Comparison of ENCODE assay signal across 15 cellular contexts in the genomic region with DNA sequence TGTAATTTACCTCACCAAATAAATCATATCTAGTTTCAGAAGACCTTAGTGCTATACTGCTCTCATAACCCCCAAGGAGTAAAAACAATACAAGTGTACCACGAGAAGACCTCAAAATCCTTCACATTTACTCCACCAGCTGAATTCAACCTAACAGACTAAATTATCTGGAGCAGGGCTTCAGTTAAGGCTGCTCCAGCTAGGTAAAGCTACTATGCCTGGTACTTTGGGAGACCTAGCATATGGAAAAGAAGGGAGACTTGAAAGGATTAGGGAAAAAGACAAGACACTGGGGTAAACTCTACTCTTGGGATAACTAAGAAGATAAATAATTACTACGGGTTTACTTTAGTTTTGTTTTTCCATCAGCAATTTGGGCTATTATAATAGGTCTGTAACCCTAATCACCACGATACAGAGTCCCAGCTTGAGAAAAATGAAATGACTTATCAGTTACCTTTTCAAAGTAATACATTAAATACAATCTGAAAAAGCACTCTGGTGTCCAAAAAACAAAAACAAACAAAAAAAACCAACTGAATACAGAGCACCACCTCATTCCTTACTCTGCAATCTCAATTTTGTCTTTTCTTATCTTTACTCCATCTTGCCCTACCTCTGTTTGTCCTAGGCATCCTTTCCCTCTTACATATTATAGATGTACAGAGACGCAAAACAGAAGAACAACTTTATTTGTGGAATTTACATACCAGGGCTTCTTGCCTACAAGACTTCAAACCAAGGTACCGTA. TPM values are rescaled to one million over a fixed set of nuclear protein-coding genes. Genes with fewer than 3 reads are reported as not detected.
DNase-seq lines count a peak whose midpoint lies in the region; ATAC-seq lines count a peak whose summit lies in the region.
"Had no signal": no experiment of that assay in that cellular context is flagged by ENCODE, and none has a peak within 500 bp of the region (broad histone marks: within the 10 kb centered on the region; RNA-seq: fewer than 3 reads in every experiment).

No MANE protein-coding gene starts in this region.

- no peak for ATAC-seq in stimulated activated memory B cell treated with anti-CD40 and anti-IgM and Interleukin-4, amounts not matched to agents 10 μg/mL and 1 μg/mL and 100 μg/mL, for 72 hours

- H3K36me3 Mint-ChIP-seq in activated T-cell treated with anti-CD3 and anti-CD28 coated beads, Interleukin-2, amount 50 U/mL, for 24 hours (ENCODE audit: low read depth): peaks cover 6% of the 10 kb centered on the region
- H3K36me3 Mint-ChIP-seq in stimulated activated memory B cell treated with anti-CD40 and anti-IgM and Interleukin-4, amounts not matched to agents 10 μg/mL and 1 μg/mL and 100 μg/mL, for 72 hours: peaks cover 13% of the 10 kb centered on the region

- H3K9me3 ChIP-seq in MG63: no peaks in the 10 kb centered on the region

- H3K27ac Mint-ChIP-seq in activated T-cell treated with anti-CD3 and anti-CD28 coated beads, Interleukin-2, amount 50 U/mL, for 24 hours: peak overlapping the region; percentile 84
- H3K27ac Mint-ChIP-seq in stimulated activated memory B cell treated with anti-CD40 and anti-IgM and Interleukin-4, amounts not matched to agents 10 μg/mL and 1 μg/mL and 100 μg/mL, for 72 hours: peak overlapping the region; percentile 86

- H3K27me3 Mint-ChIP-seq in activated T-cell treated with anti-CD3 and anti-CD28 coated beads, Interleukin-2, amount 50 U/mL, for 24 hours: no peaks in the 10 kb centered on the region
- H3K27me3 Mint-ChIP-seq in stimulated activated memory B cell treated with anti-CD40 and anti-IgM and Interleukin-4, amounts not matched to agents 10 μg/mL and 1 μg/mL and 100 μg/mL, for 72 hours: no peaks in the 10 kb centered on the region

- DNase-seq in activated T-cell treated with anti-CD3 and anti-CD28 coated beads, Interleukin-2, amount 50 U/mL, for 24 hours: no peak
- DNase-seq in activated T-cell treated with anti-CD3 and anti-CD28 coated beads, Interleukin-2, amount 50 U/mL, for 48 hours: no peak
- peak; percentile 10 for DNase-seq in NCI-H82 treated with DMSO at 0.1 percent for 48 hours (lab: John Stamatoyannopoulos, UW; ENCODE audit: unreplicated experiment)
- peak; percentile 10 for DNase-seq in cerebellum (ENCODE audit: low spot score)
- no peak for DNase-seq in MG63
- DNase-seq in RPMI8226: no peak
- DNase-seq in NK-92 treated with Interleukin-12 subunit alpha and Interleukin-12 subunit beta, amount 100 ng/mL, for 24 hours (lab: John Stamatoyannopoulos, UW): no peak
- DNase-seq: activated CD8-positive, alpha-beta memory T cell treated with anti-CD3 and anti-CD28 coated beads, Interleukin-2, amount 50 U/mL, for 48 hours; hippocampal formation; NCI-H187 treated with DMSO at 0.1 percent for 48 hours; posterior cingulate gyrus; T1000 had no signal

- H3K4me3 ChIP-seq in MG63: no peak overlapping the region
- H3K4me3 ChIP-seq: lung had no signal

- peaks cover 21% of the 10 kb centered on the region; the same call in 1 of the 2 replicates for H3K27me3 ChIP-seq in MG63

- peaks cover 38% of the 10 kb centered on the region for H3K4me1 Mint-ChIP-seq in activated T-cell treated with anti-CD3 and anti-CD28 coated beads, Interleukin-2, amount 50 U/mL, for 24 hours (ENCODE audit: low read depth)
- H3K4me1 Mint-ChIP-seq in stimulated activated memory B cell treated with anti-CD40 and anti-IgM and Interleukin-4, amounts not matched to agents 10 μg/mL and 1 μg/mL and 100 μg/mL, for 72 hours: peaks cover 35% of the 10 kb centered on the region

- no peaks in the 10 kb centered on the region for H3K36me3 ChIP-seq in MG63

- H3K9me3 Mint-ChIP-seq in activated T-cell treated with anti-CD3 and anti-CD28 coated beads, Interleukin-2, amount 50 U/mL, for 24 hours: no peaks in the 10 kb centered on the region
- H3K9me3 Mint-ChIP-seq in stimulated activated memory B cell treated with anti-CD40 and anti-IgM and Interleukin-4, amounts not matched to agents 10 μg/mL and 1 μg/mL and 100 μg/mL, for 72 hours: peaks cover 9% of the 10 kb centered on the region

- peak overlapping the region; percentile 87 for H3K4me3 Mint-ChIP-seq in activated T-cell treated with anti-CD3 and anti-CD28 coated beads, Interleukin-2, amount 50 U/mL, for 24 hours
- H3K4me3 Mint-ChIP-seq in stimulated activated memory B cell treated with anti-CD40 and anti-IgM and Interleukin-4, amounts not matched to agents 10 μg/mL and 1 μg/mL and 100 μg/mL, for 72 hours: peak overlapping the region; percentile 89

RNA-seq across cellular contexts. Expression of a gene that starts 2.1 kb away (rescaled TPM):
- 31.1 TPM for total RNA-seq in cerebellum
- total RNA-seq in MG63 (2014; rRNA removed; shearing (Covaris generic); ENCODE audit: low replicate concordance): 0.23 and 0.62 TPM in 2 replicates
- total RNA-seq: endothelial cell of umbilical vein had no signal

RNA-seq across cellular contexts. Expression of a gene that starts 33.8 kb away (rescaled TPM):
- total RNA-seq in cerebellum: 19.1 TPM
- total RNA-seq in MG63 (2014; rRNA removed; shearing (Covaris generic); ENCODE audit: low replicate concordance): 35.8 and 42.1 TPM in 2 replicates

Comparison
In these comparisons a context has a peak if more than half of its experiments do, and no peak if none do; other contexts are left out.
1. DNase-seq: peak in NCI-H82 treated with DMSO at 0.1 percent for 48 hours (single experiment) and cerebellum (single experiment); none in activated T-cell treated with anti-CD3 and anti-CD28 coated beads, Interleukin-2, amount 50 U/mL, for 24 hours (single experiment), activated T-cell treated with anti-CD3 and anti-CD28 coated beads, Interleukin-2, amount 50 U/mL, for 48 hours (0 of 2), MG63 (single experiment), RPMI8226 (single experiment) and NK-92 treated with Interleukin-12 subunit alpha and Interleukin-12 subunit beta, amount 100 ng/mL, for 24 hours (single experiment).
2. RNA of a gene that starts 2.1 kb away (total RNA-seq): 31.1 TPM in cerebellum (single experiment); 0.23 to 0.62 TPM in MG63; every median in the first group is over 10 times any median in the second.